23 cellular contexts compared by ENCODE assay signal in the genomic region with DNA sequence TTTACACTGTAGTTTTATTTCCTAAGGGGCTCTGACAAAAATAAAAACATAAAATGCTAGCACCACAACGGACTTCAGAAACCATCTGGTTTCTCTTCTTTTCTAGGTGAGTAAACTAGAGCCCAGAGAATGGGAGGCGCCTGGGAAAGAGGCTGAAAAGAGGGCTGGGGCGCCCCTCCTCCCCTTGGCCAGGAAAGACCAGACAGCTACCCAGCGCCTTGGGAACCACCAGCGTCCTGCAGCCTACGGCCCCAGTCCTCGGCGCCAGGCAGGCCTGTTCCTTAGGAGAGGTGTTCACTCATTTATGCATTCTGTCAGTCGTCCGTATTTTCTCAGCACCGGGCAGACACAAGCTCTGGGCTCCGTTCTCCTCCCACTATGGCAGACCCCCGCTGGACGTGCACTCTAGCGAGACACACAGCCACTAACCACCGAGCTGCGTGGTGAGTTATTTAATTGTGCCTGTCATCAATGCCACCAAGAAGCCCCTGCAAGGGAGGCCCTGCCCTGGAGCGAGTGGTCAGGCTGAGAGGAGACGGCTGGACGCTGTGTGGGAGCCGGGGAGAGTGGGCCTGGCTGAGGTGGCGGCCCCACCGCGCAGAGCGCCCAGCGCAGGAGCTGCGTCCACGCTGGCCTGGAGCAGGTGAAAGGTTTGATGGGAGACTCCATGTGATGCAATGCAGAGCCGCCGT.
"Had no signal": no experiment of that assay in that cellular context is flagged by ENCODE, and none has a peak within 500 bp of the region (broad histone marks: within the 10 kb centered on the region; RNA-seq: fewer than 3 reads in every experiment).

No MANE protein-coding gene starts in this region.

- ATAC-seq: natural killer cell, pancreas, psoas muscle had no signal

- H3K27ac ChIP-seq: neural progenitor cell, neutrophil, pancreas, psoas muscle, right lobe of liver, sigmoid colon, stomach, thoracic aorta, thyroid gland, tibial nerve, upper lobe of left lung, uterus had no signal

- H3K9me3 ChIP-seq: neutrophil, pancreas, right lobe of liver, thoracic aorta, thyroid gland, uterus had no signal

- H3K27me3 ChIP-seq: neural progenitor cell, neutrophil, pancreas, right lobe of liver, sigmoid colon, stomach, thyroid gland, tibial nerve, upper lobe of left lung, uterus had no signal

- H3K4me3 ChIP-seq: neural progenitor cell, pancreas, psoas muscle, right lobe of liver, sigmoid colon, stomach, thoracic aorta, thyroid gland, tibial nerve, upper lobe of left lung, uterus had no signal

- H2AFZ ChIP-seq: neural progenitor cell had no signal

- FAIRE-seq: pancreas, small intestine had no signal

- H3K9ac ChIP-seq: neural progenitor cell had no signal

- DNase-seq: naive thymus-derived CD4-positive, alpha-beta T cell; natural killer cell; nucleus accumbens; pancreas; psoas muscle; right lobe of liver; sigmoid colon; small intestine; stimulated activated CD4-positive, alpha-beta T cell treated with anti-CD3 and anti-CD28 coated beads, Interleukin-12 subunit alpha, Interleukin-12 subunit beta, amount 100 ng/mL, for 4 hours; stimulated activated CD4-positive, alpha-beta T cell treated with anti-CD3 and anti-CD28 coated beads, Interleukin-1b, Interleukin-23, amount 100 ng/mL, for 48 hours; stimulated activated CD4-positive, alpha-beta T cell treated with anti-CD3 and anti-CD28 coated beads, Interleukin-4, amount 100 ng/mL, for 1 hour; stimulated activated CD4-positive, alpha-beta T cell treated with anti-CD3 and anti-CD28 coated beads, Interleukin-4, amount 100 ng/mL, for 4 hours; stimulated activated CD8-positive, alpha-beta memory T cell treated with anti-CD3 and anti-CD28 coated beads, Interleukin-4, amount 100 ng/mL, for 48 hours; stimulated activated naive CD4-positive, alpha-beta T cell treated with Interleukin-2 at 50 U/mL for 16 hours; stomach; thyroid gland; trophoblast cell; uterus had no signal

- H3K4me1 ChIP-seq: neural progenitor cell, pancreas, psoas muscle, right lobe of liver, sigmoid colon, stomach, thyroid gland, tibial nerve, upper lobe of left lung, uterus had no signal

- H3K36me3 ChIP-seq: neutrophil, pancreas, right lobe of liver, sigmoid colon, stomach, thoracic aorta, thyroid gland, tibial nerve, upper lobe of left lung, uterus had no signal

- H3K4me2 ChIP-seq: neural progenitor cell had no signal
